Comparison of ENCODE assay signal across 29 cellular contexts in genomic region chrX:42109428-42109827, GRCh38.
DNase-seq lines count a peak whose midpoint lies in the region; ATAC-seq, FAIRE-seq and TF ChIP-seq lines count a peak whose summit lies in the region.
"Had no signal": no experiment of that assay in that cellular context is flagged by ENCODE, and none has a peak within 500 bp of the region (broad histone marks: within the 10 kb centered on the region; RNA-seq: fewer than 3 reads in every experiment).

No MANE protein-coding gene starts in this region.

- no TSS peak for BruUV-seq in OCI-LY7 (replicated peaks; lab: Mats Ljungman, UMichigan)

- H2AFZ ChIP-seq in OCI-LY7 (ENCODE audit: low read length) = no peak overlapping the region

- no peaks in the 10 kb centered on the region for H3K9me2 ChIP-seq in OCI-LY7 (ENCODE audit: insufficient read depth, low read length)

- no peaks in the 10 kb centered on the region for H3K36me3 Mint-ChIP-seq in activated naive CD4-positive, alpha-beta T cell treated with anti-CD3 and anti-CD28 coated beads, Interleukin-2, amount 50 U/mL, for 24 hours
- H3K36me3 Mint-ChIP-seq in naive thymus-derived CD8-positive, alpha-beta T cell = peaks cover 0 to 6% (median 1%) of the 10 kb centered on the region in 3 donors

- H3K79me2 ChIP-seq in OCI-LY7 (ENCODE audit: insufficient read depth, low read depth, low read length) = no peaks in the 10 kb centered on the region

- H3K27ac ChIP-seq in OCI-LY7 (ENCODE audit: low read depth, low read length, poor library complexity, severe bottlenecking) = no peak overlapping the region
- H3K27ac ChIP-seq: prostate gland, RWPE1, sigmoid colon, VCaP had no signal

- H3K27me3 Mint-ChIP-seq in activated naive CD4-positive, alpha-beta T cell treated with anti-CD3 and anti-CD28 coated beads, Interleukin-2, amount 50 U/mL, for 24 hours = no peaks in the 10 kb centered on the region
- H3K27me3 Mint-ChIP-seq in naive thymus-derived CD8-positive, alpha-beta T cell = no peaks in the 10 kb centered on the region
- H3K27me3 Mint-ChIP-seq: activated T-helper 17 cell treated with anti-CD3 and anti-CD28 coated beads, Interleukin-2, amount 50 U/mL, for 72 hours; stimulated activated memory B cell treated with anti-CD40 and anti-IgM and Interleukin-4, amounts not matched to agents 10 μg/mL and 1 μg/mL and 100 μg/mL, for 72 hours had no signal

- H3K9me3 ChIP-seq in OCI-LY7 (ENCODE audit: low read length) = no peaks in the 10 kb centered on the region
- H3K9me3 ChIP-seq: BE2C, Caco-2, MG63, prostate gland, sigmoid colon had no signal

- intact Hi-C loops in OCI-LY7 (cut with micrococcal nuclease; ENCODE audit: unreplicated experiment) = no loop called here

- peaks cover 19% of the 10 kb centered on the region for H3K4me1 Mint-ChIP-seq in activated naive CD4-positive, alpha-beta T cell treated with anti-CD3 and anti-CD28 coated beads, Interleukin-2, amount 50 U/mL, for 24 hours
- H3K4me1 Mint-ChIP-seq in naive thymus-derived CD8-positive, alpha-beta T cell = peaks cover 5 to 29% (median 17%) of the 10 kb centered on the region in 4 donors

- H3K27ac Mint-ChIP-seq in activated naive CD4-positive, alpha-beta T cell treated with anti-CD3 and anti-CD28 coated beads, Interleukin-2, amount 50 U/mL, for 24 hours = peak overlapping the region; percentile 59
- peak overlapping the region in 9 of 10 donors; percentile 1 to 88 (median 44) for H3K27ac Mint-ChIP-seq in naive thymus-derived CD8-positive, alpha-beta T cell
- H3K27ac Mint-ChIP-seq: activated T-helper 17 cell treated with anti-CD3 and anti-CD28 coated beads, Interleukin-2, amount 50 U/mL, for 72 hours; stimulated activated memory B cell treated with anti-CD40 and anti-IgM and Interleukin-4, amounts not matched to agents 10 μg/mL and 1 μg/mL and 100 μg/mL, for 72 hours had no signal

- no peak for TF ChIP-seq CTCF in OCI-LY7 (conservative IDR thresholded peaks at IDR 0.05; ENCODE audit: low read length)

- CTCF ChIA-PET in OCI-LY7 (lab: Charles Lee; ENCODE audit: unreplicated experiment) = no interaction called here

- no peak overlapping the region for H3K4me3 ChIP-seq in OCI-LY7 (ENCODE audit: low read depth, low read length, poor library complexity, severe bottlenecking)
- H3K4me3 ChIP-seq: MG63, prostate gland, sigmoid colon had no signal

- H3K4me3 Mint-ChIP-seq in activated naive CD4-positive, alpha-beta T cell treated with anti-CD3 and anti-CD28 coated beads, Interleukin-2, amount 50 U/mL, for 24 hours = no peak overlapping the region
- H3K4me3 Mint-ChIP-seq in naive thymus-derived CD8-positive, alpha-beta T cell = peak overlapping the region in 9 of 10 donors; percentile 10 to 67 (median 39)
- H3K4me3 Mint-ChIP-seq: activated T-helper 17 cell treated with anti-CD3 and anti-CD28 coated beads, Interleukin-2, amount 50 U/mL, for 72 hours; stimulated activated memory B cell treated with anti-CD40 and anti-IgM and Interleukin-4, amounts not matched to agents 10 μg/mL and 1 μg/mL and 100 μg/mL, for 72 hours had no signal

- no peak overlapping the region for H3K4me2 ChIP-seq in OCI-LY7 (ENCODE audit: low read length)

- no peak for FAIRE-seq in RCC 7860 (lab: Jason Lieb, UNC)

- H3K9me3 Mint-ChIP-seq in activated naive CD4-positive, alpha-beta T cell treated with anti-CD3 and anti-CD28 coated beads, Interleukin-2, amount 50 U/mL, for 24 hours = no peaks in the 10 kb centered on the region
- H3K9me3 Mint-ChIP-seq in naive thymus-derived CD8-positive, alpha-beta T cell = peaks cover 0 to 5% (median 0%) of the 10 kb centered on the region in 9 donors
- H3K9me3 Mint-ChIP-seq: activated T-helper 17 cell treated with anti-CD3 and anti-CD28 coated beads, Interleukin-2, amount 50 U/mL, for 72 hours had no signal

- H3K4me1 ChIP-seq in OCI-LY7 (ENCODE audit: insufficient read depth, low read length, poor library complexity, severe bottlenecking) = no peaks in the 10 kb centered on the region
- H3K4me1 ChIP-seq: BE2C, Caco-2, prostate gland, sigmoid colon had no signal

- DNase-seq in activated naive CD4-positive, alpha-beta T cell treated with anti-CD3 and anti-CD28 coated beads, Interleukin-2, amount 50 U/mL, for 16 hours = no peak
- DNase-seq in OCI-LY7 (ENCODE audit: low spot score) = peak; percentile 2
- peak in 1 of 10 donors; percentile 19 for DNase-seq in naive thymus-derived CD8-positive, alpha-beta T cell
- no peak for DNase-seq in RCC 7860 (ENCODE audit: low spot score)
- DNase-seq in NCI-H1092 treated with DMSO at 0.1 percent for 48 hours (lab: John Stamatoyannopoulos, UW) = no peak
- DNase-seq: ACHN; activated CD4-positive, alpha-beta T cell treated with anti-CD3 and anti-CD28 coated beads, Interleukin-2, amount 50 U/mL, for 1 hour; activated CD8-positive, alpha-beta memory T cell treated with anti-CD3 and anti-CD28 coated beads, Interleukin-2, amount 50 U/mL, for 48 hours; BE2C; Caco-2; cerebellar nuclear complex; DMS79 treated with DMSO at 0.1 percent for 48 hours; hypothalamus; KG1; mesenchymal stem cell; MG63; NCI-H1436 treated with DMSO at 0.1 percent for 48 hours; sigmoid colon; stimulated activated CD4-positive, alpha-beta T cell treated with anti-CD3 and anti-CD28 coated beads, Interleukin-4, amount 100 ng/mL, for 4 hours had no signal

- no peaks in the 10 kb centered on the region for H4K20me1 ChIP-seq in OCI-LY7 (ENCODE audit: insufficient read depth, low read length)

- POLR2A ChIA-PET in OCI-LY7 (lab: Charles Lee) = interaction anchor here (0.8 kb wide), 1 partner anchor 14 kb away, joined by 3 read pairs; no protein-coding TSS in a partner anchor
- POLR2A ChIA-PET in naive thymus-derived CD8-positive, alpha-beta T cell (lab: Charles Lee) = interaction anchor here (0.8 to 1.1 kb wide), 2 partner anchors 48 to 242 kb away, joined by 3 read pairs; no protein-coding TSS in a partner anchor

- ATAC-seq in GM18861 (IDR thresholded peaks at IDR 0.05; ENCODE audit: unreplicated experiment) (peak; percentile 37), GM19023 (IDR thresholded peaks at IDR 0.05; ENCODE audit: unreplicated experiment) (no peak)
- peak in 1 of 2 donors; percentile 65 for ATAC-seq in naive thymus-derived CD8-positive, alpha-beta T cell
- ATAC-seq: activated T-helper 17 cell treated with anti-CD3 and anti-CD28 coated beads, Interleukin-2, amount 50 U/mL, for 72 hours; HCT116; left lobe of liver; stimulated activated memory B cell treated with anti-CD40 and anti-IgM and Interleukin-4, amounts not matched to agents 10 μg/mL and 1 μg/mL and 100 μg/mL, for 72 hours had no signal

- H3K36me3 ChIP-seq in OCI-LY7 (ENCODE audit: insufficient read depth, low read length) = no peaks in the 10 kb centered on the region
- H3K36me3 ChIP-seq: BE2C, MG63, prostate gland, sigmoid colon had no signal
